ENCODE assay signal across 8 cellular contexts in the genomic region with DNA sequence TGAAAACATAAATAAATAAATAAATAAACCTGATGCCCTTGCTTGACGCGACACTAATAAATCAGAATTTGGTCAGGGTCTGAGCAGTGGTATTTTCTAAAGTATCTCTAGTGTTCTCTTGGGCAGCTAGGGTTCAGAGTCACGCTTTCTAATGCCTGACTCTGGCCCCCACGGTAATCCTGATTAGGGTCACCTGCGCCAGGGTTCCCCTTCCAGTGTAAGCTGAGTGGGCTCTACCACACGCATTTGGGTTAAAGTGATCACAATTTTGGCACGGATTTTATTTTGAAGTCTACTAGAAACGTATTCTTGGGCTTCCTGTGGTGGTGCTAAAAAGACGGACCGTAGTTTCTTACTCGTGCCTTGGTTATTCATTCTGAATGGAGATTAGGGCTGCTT. TPM values are rescaled to one million over a fixed set of nuclear protein-coding genes. Genes with fewer than 3 reads are reported as not detected.
DNase-seq lines count a peak whose midpoint lies in the region; ATAC-seq and TF ChIP-seq lines count a peak whose summit lies in the region.

No MANE protein-coding gene starts in this region.

- H2AFZ ChIP-seq in neural cell (ENCODE audit: low read depth, low read length), result peak overlapping the region; percentile 90

- TF ChIP-seq RAD21 in neural cell (conservative IDR thresholded peaks at IDR 0.05), result no peak

- peak overlapping the region; percentile 89 for H3K9ac ChIP-seq in neural cell (ENCODE audit: low read length)

- no peaks in the 10 kb centered on the region for H3K36me3 ChIP-seq in neural cell (ENCODE audit: insufficient read depth, low read length)

- peak overlapping the region; percentile 79 for H3K4me2 ChIP-seq in neural cell (ENCODE audit: low read length)

- H3K27ac ChIP-seq in neural cell (ENCODE audit: low read length), result peak overlapping the region; percentile 87

- no peaks in the 10 kb centered on the region for H3K9me3 ChIP-seq in neural cell (ENCODE audit: low read length)

- no peaks in the 10 kb centered on the region for H3K9me3 Mint-ChIP-seq in effector memory CD8-positive, alpha-beta T cell

- H3K27me3 ChIP-seq in neural cell (ENCODE audit: insufficient read depth, low read depth, low read length), result no peaks in the 10 kb centered on the region

- H3F3A ChIP-seq in neural cell (ENCODE audit: insufficient read depth, low read length, poor library complexity, severe bottlenecking), result no peaks in the 10 kb centered on the region

- peaks cover 34% of the 10 kb centered on the region for H3K36me3 Mint-ChIP-seq in effector memory CD8-positive, alpha-beta T cell (ENCODE audit: insufficient read depth)

- H3K27ac Mint-ChIP-seq in effector memory CD8-positive, alpha-beta T cell, result peak overlapping the region; percentile 97 to 98

- H3K4me3 ChIP-seq in neural cell (ENCODE audit: low read length), result peak overlapping the region; percentile 89

- peaks cover 22 to 28% of the 10 kb centered on the region in 2 donors for H3K4me1 Mint-ChIP-seq in effector memory CD8-positive, alpha-beta T cell (ENCODE audit: low read depth in 2 of 2)

- H3K27me3 Mint-ChIP-seq in effector memory CD8-positive, alpha-beta T cell, result no peaks in the 10 kb centered on the region

- in situ Hi-C loops in GM13977 (cut with MboI; ENCODE audit: low pct_unique_long_range_greater_than_20kb, low sequenced_read_pairs, unreplicated experiment), result no loop called here

- TF ChIP-seq EP300 in neural cell (conservative IDR thresholded peaks at IDR 0.05; ENCODE audit: poor library complexity, severe bottlenecking), result no peak

- peak; percentile 20 for DNase-seq in MV-4-11 (lab: John Stamatoyannopoulos, UW)
- no peak for DNase-seq in effector memory CD8-positive, alpha-beta T cell
- DNase-seq in GM13977 (ENCODE audit: low spot score), result no peak
- DNase-seq in GM20000 (ENCODE audit: low spot score), result no peak
- DNase-seq in NCI-H1417 (lab: John Stamatoyannopoulos, UW), result no peak

- ATAC-seq in GM21526 (IDR thresholded peaks at IDR 0.05; ENCODE audit: low FRiP score, unreplicated experiment) (peak; percentile 24), HG02840 (IDR thresholded peaks at IDR 0.05; ENCODE audit: low FRiP score, unreplicated experiment) (no peak)
- no peak for ATAC-seq in effector memory CD8-positive, alpha-beta T cell (replicated peaks)

- H3K9me2 ChIP-seq in neural cell (ENCODE audit: insufficient read depth, low read length), result no peaks in the 10 kb centered on the region

- peaks cover 36% of the 10 kb centered on the region for H3K79me2 ChIP-seq in neural cell (replicated peaks; ENCODE audit: insufficient read depth, low read length)

- peak overlapping the region; percentile 92 to 99 for H3K4me3 Mint-ChIP-seq in effector memory CD8-positive, alpha-beta T cell

- no peaks in the 10 kb centered on the region for H4K20me1 ChIP-seq in neural cell (ENCODE audit: insufficient read depth)

- TF ChIP-seq CTCF in neural cell (IDR thresholded peaks at IDR 0.05; ENCODE audit: poor library complexity, severe bottlenecking), result no peak
- TF ChIP-seq CTCF in GM13977 (IDR thresholded peaks at IDR 0.05; ENCODE audit: extremely low read depth, insufficient read depth, missing control alignments), result no peak
- no peak for TF ChIP-seq CTCF in GM20000 (IDR thresholded peaks at IDR 0.05; ENCODE audit: extremely low read depth, missing control alignments)

TF ChIP-seq in neural cell, 6 proteins besides CTCF, POLR2A, EP300 and RAD21:
- TF ChIP-seq MXI1 (conservative IDR thresholded peaks at IDR 0.05; ENCODE audit: poor library complexity, severe bottlenecking) (no peak), POLR2AphosphoS5 (IDR thresholded peaks at IDR 0.05) (no peak), TAF1 (IDR thresholded peaks at IDR 0.05; ENCODE audit: low read depth) (no peak), SMC3 (conservative IDR thresholded peaks at IDR 0.05; ENCODE audit: poor library complexity) (no peak), EZH2 (IDR thresholded peaks at IDR 0.05; ENCODE audit: borderline replicate concordance, insufficient read depth, low read length, poor library complexity, severe bottlenecking) (no peak)
- TF ChIP-seq, protein P1, sequence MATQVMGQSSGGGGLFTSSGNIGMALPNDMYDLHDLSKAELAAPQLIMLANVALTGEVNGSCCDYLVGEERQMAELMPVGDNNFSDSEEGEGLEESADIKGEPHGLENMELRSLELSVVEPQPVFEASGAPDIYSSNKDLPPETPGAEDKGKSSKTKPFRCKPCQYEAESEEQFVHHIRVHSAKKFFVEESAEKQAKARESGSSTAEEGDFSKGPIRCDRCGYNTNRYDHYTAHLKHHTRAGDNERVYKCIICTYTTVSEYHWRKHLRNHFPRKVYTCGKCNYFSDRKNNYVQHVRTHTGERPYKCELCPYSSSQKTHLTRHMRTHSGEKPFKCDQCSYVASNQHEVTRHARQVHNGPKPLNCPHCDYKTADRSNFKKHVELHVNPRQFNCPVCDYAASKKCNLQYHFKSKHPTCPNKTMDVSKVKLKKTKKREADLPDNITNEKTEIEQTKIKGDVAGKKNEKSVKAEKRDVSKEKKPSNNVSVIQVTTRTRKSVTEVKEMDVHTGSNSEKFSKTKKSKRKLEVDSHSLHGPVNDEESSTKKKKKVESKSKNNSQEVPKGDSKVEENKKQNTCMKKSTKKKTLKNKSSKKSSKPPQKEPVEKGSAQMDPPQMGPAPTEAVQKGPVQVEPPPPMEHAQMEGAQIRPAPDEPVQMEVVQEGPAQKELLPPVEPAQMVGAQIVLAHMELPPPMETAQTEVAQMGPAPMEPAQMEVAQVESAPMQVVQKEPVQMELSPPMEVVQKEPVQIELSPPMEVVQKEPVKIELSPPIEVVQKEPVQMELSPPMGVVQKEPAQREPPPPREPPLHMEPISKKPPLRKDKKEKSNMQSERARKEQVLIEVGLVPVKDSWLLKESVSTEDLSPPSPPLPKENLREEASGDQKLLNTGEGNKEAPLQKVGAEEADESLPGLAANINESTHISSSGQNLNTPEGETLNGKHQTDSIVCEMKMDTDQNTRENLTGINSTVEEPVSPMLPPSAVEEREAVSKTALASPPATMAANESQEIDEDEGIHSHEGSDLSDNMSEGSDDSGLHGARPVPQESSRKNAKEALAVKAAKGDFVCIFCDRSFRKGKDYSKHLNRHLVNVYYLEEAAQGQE (IDR thresholded peaks at IDR 0.05; ENCODE audit: borderline replicate concordance), result no peak

RNA-seq across cellular contexts. Expression of a gene that starts 0.7 kb away (rescaled TPM):
- 71.6 and 74.0 TPM in 2 replicates for polyA plus RNA-seq in neural cell
- polyA minus RNA-seq in neural cell, result 54.8 and 64.6 TPM in 2 replicates
